13 cellular contexts compared by ENCODE assay signal in genomic region chr16:23837553-23838308, GRCh38. TPM values are rescaled to one million over a fixed set of nuclear protein-coding genes. Genes with fewer than 3 reads are reported as not detected.
DNase-seq lines count a peak whose midpoint lies in the region; ATAC-seq and TF ChIP-seq lines count a peak whose summit lies in the region.
"Had no signal": no experiment of that assay in that cellular context is flagged by ENCODE, and none has a peak within 500 bp of the region (broad histone marks: within the 10 kb centered on the region; RNA-seq: fewer than 3 reads in every experiment).

No MANE protein-coding gene starts in this region.

- H3K27ac ChIP-seq in coronary artery (no peak overlapping the region), psoas muscle (no peak overlapping the region), smooth muscle cell (ENCODE audit: low read depth) (no peak overlapping the region)
- H3K27ac ChIP-seq: GM23248, parathyroid adenoma had no signal

- H3K36me3 ChIP-seq in psoas muscle (ENCODE audit: insufficient read depth in 1 of 2, low read depth in 1 of 2) (no peaks in the 10 kb centered on the region), smooth muscle cell (ENCODE audit: low read depth) (no peaks in the 10 kb centered on the region)

- H3F3A ChIP-seq in smooth muscle cell (ENCODE audit: low read depth) = no peaks in the 10 kb centered on the region

- WGBS in psoas muscle, 3 donors = 41 to 46% (median 43%) methylated on average over 15 to 16 of the region's 16 CpGs
- WGBS in smooth muscle cell (ENCODE audit: low lambda C conversion rate) = 62% methylated on average over 16 of the region's 16 CpGs

- no peaks in the 10 kb centered on the region for H3K79me2 ChIP-seq in smooth muscle cell (ENCODE audit: low read depth)
- H3K79me2 ChIP-seq: parathyroid adenoma had no signal

- intact Hi-C loops in psoas muscle (cut with DNase I) = no loop called here

- H3K4me1 ChIP-seq in psoas muscle (no peaks in the 10 kb centered on the region), smooth muscle cell (ENCODE audit: low read depth) (peaks cover 4% of the 10 kb centered on the region)
- H3K4me1 ChIP-seq: parathyroid adenoma had no signal

- H2AFZ ChIP-seq in smooth muscle cell (ENCODE audit: low read depth) = no peak overlapping the region
- H2AFZ ChIP-seq: GM23248, parathyroid adenoma had no signal

- no peak for ATAC-seq in psoas muscle
- no peak for ATAC-seq in HG02885 (IDR thresholded peaks at IDR 0.05; ENCODE audit: poor library complexity, unreplicated experiment)
- no peak for ATAC-seq in HG02884 (IDR thresholded peaks at IDR 0.05; ENCODE audit: unreplicated experiment)

- H3K4me2 ChIP-seq in smooth muscle cell = no peak overlapping the region

- H4K20me1 ChIP-seq in smooth muscle cell (ENCODE audit: low read depth) = no peaks in the 10 kb centered on the region

- H3K9me3 ChIP-seq in psoas muscle (no peaks in the 10 kb centered on the region), smooth muscle cell (replicated peaks; ENCODE audit: low read depth) (no peaks in the 10 kb centered on the region)

- in situ Hi-C loops in GM13976 (cut with MboI; ENCODE audit: low sequenced_read_pairs, unreplicated experiment) = no loop called here

- H3K4me3 ChIP-seq in GM12864 (ENCODE audit: low read depth, low read length) (peak overlapping the region; percentile 87), coronary artery (peak overlapping the region; percentile 77), psoas muscle (peak overlapping the region; percentile 56), smooth muscle cell (no peak overlapping the region)
- H3K4me3 ChIP-seq: GM23248 had no signal

- H3K9ac ChIP-seq in smooth muscle cell (ENCODE audit: low read depth) = no peak overlapping the region
- H3K9ac ChIP-seq: GM23248, parathyroid adenoma had no signal

- H3K27me3 ChIP-seq in psoas muscle (ENCODE audit: insufficient read depth in 3 of 3, low read length in 2 of 3) (peaks cover 2 to 42% (median 9%) of the 10 kb centered on the region in 3 donors), smooth muscle cell (ENCODE audit: low read depth) (peaks cover 91% of the 10 kb centered on the region)

- TF ChIP-seq CTCF in GM12864 (IDR thresholded peaks at IDR 0.05; ENCODE audit: low read depth, low read length, missing control alignments) = no peak
- TF ChIP-seq CTCF in coronary artery (IDR thresholded peaks at IDR 0.05) = no peak
- TF ChIP-seq CTCF in psoas muscle (IDR thresholded peaks at IDR 0.05) = no peak
- no peak for TF ChIP-seq CTCF in smooth muscle cell (IDR thresholded peaks at IDR 0.05; ENCODE audit: borderline replicate concordance, insufficient read depth, poor library complexity, severe bottlenecking)
- no peak for TF ChIP-seq CTCF in GM13976 (IDR thresholded peaks at IDR 0.05; ENCODE audit: borderline replicate concordance, control extremely low read depth, extremely low read depth, insufficient read depth, missing control alignments)

- DNase-seq in GM12864 (ENCODE audit: low read depth) (no peak), NCI-H69 (lab: John Stamatoyannopoulos, UW) (peak; percentile 43), coronary artery (ENCODE audit: low spot score) (no peak), psoas muscle (no peak), smooth muscle cell (lab: John Stamatoyannopoulos, UW; ENCODE audit: unreplicated experiment) (no peak), GM13976 (ENCODE audit: low spot score) (no peak)
- DNase-seq: GM23248, NCI-H526 treated with DMSO at 0.1 percent for 48 hours had no signal

RNA-seq across cellular contexts. Expression of gene PRKCB, which starts 1.9 kb away (rescaled TPM):
- total RNA-seq in psoas muscle (1 to 10 TPM in 3 of 4 donors, under 1 TPM in 1; 0.83 to 1.5 (median 1.2) TPM), smooth muscle cell (0.36 TPM in 1 of 2 replicates, not detected in the other)
- polyA plus RNA-seq in psoas muscle (under 1 TPM; 0.13 to 0.23 (median 0.14) TPM), smooth muscle cell (0.30 TPM in 1 of 2 replicates, not detected in the other)
- total RNA-seq: bronchial epithelial cell, glomerular endothelial cell, GM23248 had no signal
- polyA plus RNA-seq: GM23248 had no signal
